ENCODE assay signal across 1 cellular context in the genomic region with DNA sequence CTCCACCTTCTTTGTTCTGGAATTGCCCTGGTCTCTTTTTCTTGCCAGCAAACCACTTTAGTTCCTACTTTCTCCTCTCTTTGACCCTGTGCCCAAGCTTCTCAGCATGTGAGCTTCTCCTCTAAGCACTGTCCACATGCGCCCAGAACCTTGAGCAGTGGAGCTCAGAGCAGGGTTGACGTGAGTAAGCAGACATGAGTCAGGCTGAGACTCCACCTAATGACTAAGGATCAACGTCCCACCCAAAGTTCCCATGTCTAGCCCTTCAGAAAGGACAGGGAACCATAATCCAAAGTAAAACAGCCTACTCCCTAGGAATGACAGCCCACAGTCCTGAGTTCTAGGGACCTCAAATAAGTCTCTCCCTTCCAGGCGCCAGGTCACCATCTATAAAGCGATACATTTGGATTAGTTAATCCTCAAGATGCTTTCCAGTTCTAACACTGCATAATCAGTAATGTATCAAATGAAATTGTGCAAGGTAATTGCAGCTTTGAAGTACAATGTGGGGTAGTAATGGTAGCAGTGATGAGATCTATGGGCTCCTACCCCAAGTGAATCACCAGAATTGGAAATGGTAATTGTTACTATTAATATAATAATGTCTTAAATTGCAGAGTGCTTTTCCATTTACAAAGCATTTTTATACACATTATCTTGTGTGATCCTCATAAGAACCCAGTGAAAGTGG.
TF ChIP-seq lines count a peak whose summit lies in the region.

No MANE protein-coding gene starts in this region.

TF ChIP-seq in K562, 482 proteins besides CTCF, POLR2A, EP300 and RAD21:
- TF ChIP-seq MAFF (IDR thresholded peaks at IDR 0.05; ENCODE audit: low read length): peak; percentile 21; the same call in 1 of the 2 replicates
- TF ChIP-seq CREB1 (IDR thresholded peaks at IDR 0.05): no peak
- TF ChIP-seq CREB1 (CRISPR knock-in tag; IDR thresholded peaks at IDR 0.05): no peak
- TF ChIP-seq JUND (IDR thresholded peaks at IDR 0.05; ENCODE audit: borderline replicate concordance, low read depth, low read length): peak; percentile 59; the same call in 1 of the 2 replicates
- 0 out of 3 replicates have a peak, but pooled peaks have one; percentile 54 for TF ChIP-seq JUND (tag; IDR thresholded peaks at IDR 0.05; ENCODE audit: borderline replicate concordance, low read depth, low read length)
- peak; percentile 67 for TF ChIP-seq MAFG (tag; conservative IDR thresholded peaks at IDR 0.05)
- TF ChIP-seq, protein P1, sequence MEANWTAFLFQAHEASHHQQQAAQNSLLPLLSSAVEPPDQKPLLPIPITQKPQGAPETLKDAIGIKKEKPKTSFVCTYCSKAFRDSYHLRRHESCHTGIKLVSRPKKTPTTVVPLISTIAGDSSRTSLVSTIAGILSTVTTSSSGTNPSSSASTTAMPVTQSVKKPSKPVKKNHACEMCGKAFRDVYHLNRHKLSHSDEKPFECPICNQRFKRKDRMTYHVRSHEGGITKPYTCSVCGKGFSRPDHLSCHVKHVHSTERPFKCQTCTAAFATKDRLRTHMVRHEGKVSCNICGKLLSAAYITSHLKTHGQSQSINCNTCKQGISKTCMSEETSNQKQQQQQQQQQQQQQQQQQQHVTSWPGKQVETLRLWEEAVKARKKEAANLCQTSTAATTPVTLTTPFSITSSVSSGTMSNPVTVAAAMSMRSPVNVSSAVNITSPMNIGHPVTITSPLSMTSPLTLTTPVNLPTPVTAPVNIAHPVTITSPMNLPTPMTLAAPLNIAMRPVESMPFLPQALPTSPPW (CRISPR knock-in tag; IDR thresholded peaks at IDR 0.05): no peak
- 0 out of 4 replicates have a peak, but pooled peaks of 1 of the 2 experiments have one; percentile 21 for TF ChIP-seq NRF1 (conservative IDR thresholded peaks at IDR 0.05 in 1 of 2, IDR thresholded peaks at IDR 0.05 in 1 of 2)
- TF ChIP-seq, protein P2, sequence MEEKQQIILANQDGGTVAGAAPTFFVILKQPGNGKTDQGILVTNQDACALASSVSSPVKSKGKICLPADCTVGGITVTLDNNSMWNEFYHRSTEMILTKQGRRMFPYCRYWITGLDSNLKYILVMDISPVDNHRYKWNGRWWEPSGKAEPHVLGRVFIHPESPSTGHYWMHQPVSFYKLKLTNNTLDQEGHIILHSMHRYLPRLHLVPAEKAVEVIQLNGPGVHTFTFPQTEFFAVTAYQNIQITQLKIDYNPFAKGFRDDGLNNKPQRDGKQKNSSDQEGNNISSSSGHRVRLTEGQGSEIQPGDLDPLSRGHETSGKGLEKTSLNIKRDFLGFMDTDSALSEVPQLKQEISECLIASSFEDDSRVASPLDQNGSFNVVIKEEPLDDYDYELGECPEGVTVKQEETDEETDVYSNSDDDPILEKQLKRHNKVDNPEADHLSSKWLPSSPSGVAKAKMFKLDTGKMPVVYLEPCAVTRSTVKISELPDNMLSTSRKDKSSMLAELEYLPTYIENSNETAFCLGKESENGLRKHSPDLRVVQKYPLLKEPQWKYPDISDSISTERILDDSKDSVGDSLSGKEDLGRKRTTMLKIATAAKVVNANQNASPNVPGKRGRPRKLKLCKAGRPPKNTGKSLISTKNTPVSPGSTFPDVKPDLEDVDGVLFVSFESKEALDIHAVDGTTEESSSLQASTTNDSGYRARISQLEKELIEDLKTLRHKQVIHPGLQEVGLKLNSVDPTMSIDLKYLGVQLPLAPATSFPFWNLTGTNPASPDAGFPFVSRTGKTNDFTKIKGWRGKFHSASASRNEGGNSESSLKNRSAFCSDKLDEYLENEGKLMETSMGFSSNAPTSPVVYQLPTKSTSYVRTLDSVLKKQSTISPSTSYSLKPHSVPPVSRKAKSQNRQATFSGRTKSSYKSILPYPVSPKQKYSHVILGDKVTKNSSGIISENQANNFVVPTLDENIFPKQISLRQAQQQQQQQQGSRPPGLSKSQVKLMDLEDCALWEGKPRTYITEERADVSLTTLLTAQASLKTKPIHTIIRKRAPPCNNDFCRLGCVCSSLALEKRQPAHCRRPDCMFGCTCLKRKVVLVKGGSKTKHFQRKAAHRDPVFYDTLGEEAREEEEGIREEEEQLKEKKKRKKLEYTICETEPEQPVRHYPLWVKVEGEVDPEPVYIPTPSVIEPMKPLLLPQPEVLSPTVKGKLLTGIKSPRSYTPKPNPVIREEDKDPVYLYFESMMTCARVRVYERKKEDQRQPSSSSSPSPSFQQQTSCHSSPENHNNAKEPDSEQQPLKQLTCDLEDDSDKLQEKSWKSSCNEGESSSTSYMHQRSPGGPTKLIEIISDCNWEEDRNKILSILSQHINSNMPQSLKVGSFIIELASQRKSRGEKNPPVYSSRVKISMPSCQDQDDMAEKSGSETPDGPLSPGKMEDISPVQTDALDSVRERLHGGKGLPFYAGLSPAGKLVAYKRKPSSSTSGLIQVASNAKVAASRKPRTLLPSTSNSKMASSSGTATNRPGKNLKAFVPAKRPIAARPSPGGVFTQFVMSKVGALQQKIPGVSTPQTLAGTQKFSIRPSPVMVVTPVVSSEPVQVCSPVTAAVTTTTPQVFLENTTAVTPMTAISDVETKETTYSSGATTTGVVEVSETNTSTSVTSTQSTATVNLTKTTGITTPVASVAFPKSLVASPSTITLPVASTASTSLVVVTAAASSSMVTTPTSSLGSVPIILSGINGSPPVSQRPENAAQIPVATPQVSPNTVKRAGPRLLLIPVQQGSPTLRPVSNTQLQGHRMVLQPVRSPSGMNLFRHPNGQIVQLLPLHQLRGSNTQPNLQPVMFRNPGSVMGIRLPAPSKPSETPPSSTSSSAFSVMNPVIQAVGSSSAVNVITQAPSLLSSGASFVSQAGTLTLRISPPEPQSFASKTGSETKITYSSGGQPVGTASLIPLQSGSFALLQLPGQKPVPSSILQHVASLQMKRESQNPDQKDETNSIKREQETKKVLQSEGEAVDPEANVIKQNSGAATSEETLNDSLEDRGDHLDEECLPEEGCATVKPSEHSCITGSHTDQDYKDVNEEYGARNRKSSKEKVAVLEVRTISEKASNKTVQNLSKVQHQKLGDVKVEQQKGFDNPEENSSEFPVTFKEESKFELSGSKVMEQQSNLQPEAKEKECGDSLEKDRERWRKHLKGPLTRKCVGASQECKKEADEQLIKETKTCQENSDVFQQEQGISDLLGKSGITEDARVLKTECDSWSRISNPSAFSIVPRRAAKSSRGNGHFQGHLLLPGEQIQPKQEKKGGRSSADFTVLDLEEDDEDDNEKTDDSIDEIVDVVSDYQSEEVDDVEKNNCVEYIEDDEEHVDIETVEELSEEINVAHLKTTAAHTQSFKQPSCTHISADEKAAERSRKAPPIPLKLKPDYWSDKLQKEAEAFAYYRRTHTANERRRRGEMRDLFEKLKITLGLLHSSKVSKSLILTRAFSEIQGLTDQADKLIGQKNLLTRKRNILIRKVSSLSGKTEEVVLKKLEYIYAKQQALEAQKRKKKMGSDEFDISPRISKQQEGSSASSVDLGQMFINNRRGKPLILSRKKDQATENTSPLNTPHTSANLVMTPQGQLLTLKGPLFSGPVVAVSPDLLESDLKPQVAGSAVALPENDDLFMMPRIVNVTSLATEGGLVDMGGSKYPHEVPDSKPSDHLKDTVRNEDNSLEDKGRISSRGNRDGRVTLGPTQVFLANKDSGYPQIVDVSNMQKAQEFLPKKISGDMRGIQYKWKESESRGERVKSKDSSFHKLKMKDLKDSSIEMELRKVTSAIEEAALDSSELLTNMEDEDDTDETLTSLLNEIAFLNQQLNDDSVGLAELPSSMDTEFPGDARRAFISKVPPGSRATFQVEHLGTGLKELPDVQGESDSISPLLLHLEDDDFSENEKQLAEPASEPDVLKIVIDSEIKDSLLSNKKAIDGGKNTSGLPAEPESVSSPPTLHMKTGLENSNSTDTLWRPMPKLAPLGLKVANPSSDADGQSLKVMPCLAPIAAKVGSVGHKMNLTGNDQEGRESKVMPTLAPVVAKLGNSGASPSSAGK (IDR thresholded peaks at IDR 0.05): peak; percentile 41; the same call in 1 of the 2 replicates
- TF ChIP-seq FOSL1 (tag; conservative IDR thresholded peaks at IDR 0.05): peak; percentile 95
- peak; percentile 46; the same call in 1 of the 2 replicates for TF ChIP-seq NFE2 (IDR thresholded peaks at IDR 0.05; ENCODE audit: low read depth)
- TF ChIP-seq, protein P3, sequence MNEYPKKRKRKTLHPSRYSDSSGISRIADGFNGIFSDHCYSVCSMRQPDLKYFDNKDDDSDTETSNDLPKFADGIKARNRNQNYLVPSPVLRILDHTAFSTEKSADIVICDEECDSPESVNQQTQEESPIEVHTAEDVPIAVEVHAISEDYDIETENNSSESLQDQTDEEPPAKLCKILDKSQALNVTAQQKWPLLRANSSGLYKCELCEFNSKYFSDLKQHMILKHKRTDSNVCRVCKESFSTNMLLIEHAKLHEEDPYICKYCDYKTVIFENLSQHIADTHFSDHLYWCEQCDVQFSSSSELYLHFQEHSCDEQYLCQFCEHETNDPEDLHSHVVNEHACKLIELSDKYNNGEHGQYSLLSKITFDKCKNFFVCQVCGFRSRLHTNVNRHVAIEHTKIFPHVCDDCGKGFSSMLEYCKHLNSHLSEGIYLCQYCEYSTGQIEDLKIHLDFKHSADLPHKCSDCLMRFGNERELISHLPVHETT (CRISPR knock-in tag; conservative IDR thresholded peaks at IDR 0.05 in 1 of 2, IDR thresholded peaks at IDR 0.05 in 1 of 2): 0 out of 4 replicates have a peak, but pooled peaks of 1 of the 2 experiments have one; percentile 26
- no peak for TF ChIP-seq ESRRB (CRISPR knock-in tag; IDR thresholded peaks at IDR 0.05; ENCODE audit: borderline replicate concordance)
- no peak for TF ChIP-seq ZNF445 (CRISPR knock-in tag; IDR thresholded peaks at IDR 0.05; ENCODE audit: low read depth)
- peak; percentile 37; the same call in 1 of the 2 replicates for TF ChIP-seq JUN (IDR thresholded peaks at IDR 0.05; ENCODE audit: borderline replicate concordance, low read depth, low read length)
- no peak for TF ChIP-seq JUN (CRISPR knock-in tag; IDR thresholded peaks at IDR 0.05; ENCODE audit: borderline replicate concordance)
- TF ChIP-seq MBD2 (IDR thresholded peaks at IDR 0.05; ENCODE audit: borderline replicate concordance, low read depth): no peak
TF ChIP-seq in K562: peak in this region for 9.
